17 cellular contexts compared by ENCODE assay signal in genomic region chr3:15682766-15683165, GRCh38.
A peak's percentile ranks its signal among the peaks of the same experiment; 100 is the strongest.
DNase-seq lines count a peak whose midpoint lies in the region; ATAC-seq and TF ChIP-seq lines count a peak whose summit lies in the region.
"Had no signal": no experiment of that assay in that cellular context is flagged by ENCODE, and none has a peak within 500 bp of the region (broad histone marks: within the 10 kb centered on the region; RNA-seq: fewer than 3 reads in every experiment).

No MANE protein-coding gene starts in this region.

- no peak overlapping the region for H2AFZ ChIP-seq in hepatocyte

- H3K4me1 ChIP-seq in hepatocyte (ENCODE audit: insufficient read depth), result peaks cover 16% of the 10 kb centered on the region
- peaks cover 19 to 20% of the 10 kb centered on the region in 2 donors for H3K4me1 ChIP-seq in thyroid gland

- intact Hi-C loops in thyroid gland (cut with DNase I), result no loop called here
- intact Hi-C loops in posterior vena cava (cut with DNase I), result no loop called here

- H3K4me2 ChIP-seq in hepatocyte, result peak overlapping the region; percentile 17
- H3K4me2 ChIP-seq: A549 had no signal

- H3K27ac Mint-ChIP-seq in T-helper 2 cell treated with Interferon-gamma antibody and Interleukin-4, amounts not matched to agents 5 μg/mL and 100 μg/mL, for 36 hours, result peak overlapping the region; percentile 20
- no peak overlapping the region for H3K27ac Mint-ChIP-seq in naive thymus-derived CD8-positive, alpha-beta T cell
- H3K27ac Mint-ChIP-seq: activated CD4-positive, alpha-beta memory T cell treated with anti-CD3 and anti-CD28 coated beads, Interleukin-2, amount 10 ng/mL, durations not matched to agents 7 days and 5 days; T-helper 17 cell had no signal

- H3K36me3 ChIP-seq in hepatocyte (replicated peaks; ENCODE audit: insufficient read depth, low read depth) (no peaks in the 10 kb centered on the region), thyroid gland (peaks cover 11 to 16% of the 10 kb centered on the region in 2 donors)

- no peaks in the 10 kb centered on the region for H3K27me3 ChIP-seq in hepatocyte
- H3K27me3 ChIP-seq in thyroid gland, result no peaks in the 10 kb centered on the region
- H3K27me3 ChIP-seq: esophagus muscularis mucosa, upper lobe of left lung had no signal

- TF ChIP-seq CTCF in hepatocyte (IDR thresholded peaks at IDR 0.05; ENCODE audit: poor library complexity), result no peak
- TF ChIP-seq CTCF in thyroid gland (IDR thresholded peaks at IDR 0.05), result no peak

- ATAC-seq in naive thymus-derived CD8-positive, alpha-beta T cell, result no peak
- ATAC-seq: A549, T-helper 17 cell had no signal

- H3K36me3 Mint-ChIP-seq in T-helper 2 cell treated with Interferon-gamma antibody and Interleukin-4, amounts not matched to agents 5 μg/mL and 100 μg/mL, for 36 hours (ENCODE audit: low read depth), result peaks cover 57% of the 10 kb centered on the region
- H3K36me3 Mint-ChIP-seq in naive thymus-derived CD8-positive, alpha-beta T cell, result peaks cover 5 to 66% (median 27%) of the 10 kb centered on the region in 3 donors

- H3K79me2 ChIP-seq in hepatocyte, result no peaks in the 10 kb centered on the region

- no peaks in the 10 kb centered on the region for H3K9me3 ChIP-seq in hepatocyte (ENCODE audit: low read depth)
- no peaks in the 10 kb centered on the region for H3K9me3 ChIP-seq in thyroid gland
- H3K9me3 ChIP-seq: A549, esophagus muscularis mucosa, upper lobe of left lung had no signal

- WGBS in hepatocyte (ENCODE audit: low lambda C conversion rate, missing lambda C conversion rate), result 54% methylated on average over 3 of the region's 3 CpGs
- WGBS in thyroid gland, 2 donors, result 41% methylated on average over 3 of the region's 3 CpGs

- H4K20me1 ChIP-seq in hepatocyte (ENCODE audit: insufficient read depth, poor library complexity, severe bottlenecking), result no peaks in the 10 kb centered on the region

- H3K4me1 Mint-ChIP-seq in T-helper 2 cell treated with Interferon-gamma antibody and Interleukin-4, amounts not matched to agents 5 μg/mL and 100 μg/mL, for 36 hours (ENCODE audit: low read depth), result peaks cover 32% of the 10 kb centered on the region
- H3K4me1 Mint-ChIP-seq in naive thymus-derived CD8-positive, alpha-beta T cell, result peaks cover 0 to 15% (median 1%) of the 10 kb centered on the region in 4 donors

- no peaks in the 10 kb centered on the region for H3K27me3 Mint-ChIP-seq in T-helper 2 cell treated with Interferon-gamma antibody and Interleukin-4, amounts not matched to agents 5 μg/mL and 100 μg/mL, for 36 hours (ENCODE audit: low read depth)
- no peaks in the 10 kb centered on the region for H3K27me3 Mint-ChIP-seq in naive thymus-derived CD8-positive, alpha-beta T cell
- H3K27me3 Mint-ChIP-seq: activated CD4-positive, alpha-beta memory T cell treated with anti-CD3 and anti-CD28 coated beads, Interleukin-2, amount 10 ng/mL, durations not matched to agents 7 days and 5 days; T-helper 17 cell had no signal

- no peak overlapping the region for H3K4me3 Mint-ChIP-seq in T-helper 2 cell treated with Interferon-gamma antibody and Interleukin-4, amounts not matched to agents 5 μg/mL and 100 μg/mL, for 36 hours
- no peak overlapping the region for H3K4me3 Mint-ChIP-seq in naive thymus-derived CD8-positive, alpha-beta T cell
- H3K4me3 Mint-ChIP-seq: activated CD4-positive, alpha-beta memory T cell treated with anti-CD3 and anti-CD28 coated beads, Interleukin-2, amount 10 ng/mL, durations not matched to agents 7 days and 5 days; T-helper 17 cell had no signal

- H3K4me3 ChIP-seq in hepatocyte, result no peak overlapping the region
- H3K4me3 ChIP-seq in thyroid gland (replicated peaks in 1 of 3), result no peak overlapping the region
- H3K4me3 ChIP-seq: A549, esophagus muscularis mucosa, upper lobe of left lung had no signal

- TF ChIP-seq POLR2A in thyroid gland (IDR thresholded peaks at IDR 0.05), result no peak

- H3K27ac ChIP-seq in hepatocyte (peak overlapping the region; percentile 18), thyroid gland (peak overlapping the region in 2 of 3 donors; percentile 36 to 55)
- H3K27ac ChIP-seq: A549, esophagus muscularis mucosa, upper lobe of left lung had no signal

- DNase-seq in T-helper 2 cell treated with Interferon-gamma antibody and Interleukin-4, amounts not matched to agents 5 μg/mL and 100 μg/mL, for 36 hours (ENCODE audit: low spot score), result no peak
- no peak for DNase-seq in T-helper 2 cell
- DNase-seq in SKM-1 (lab: John Stamatoyannopoulos, UW; ENCODE audit: unreplicated experiment), result peak; percentile 61
- DNase-seq in hepatocyte (ENCODE audit: low spot score), result no peak
- DNase-seq in thyroid gland, result no peak
- no peak for DNase-seq in HUDEP-2 (lab: John Stamatoyannopoulos, UW; ENCODE audit: unreplicated experiment in 76 of 76)
- DNase-seq in posterior vena cava (ENCODE audit: low spot score), result no peak
- no peak for DNase-seq in naive thymus-derived CD8-positive, alpha-beta T cell
- DNase-seq: activated CD4-positive, alpha-beta memory T cell treated with anti-CD3 and anti-CD28 coated beads, Interleukin-2, amount 10 ng/mL, durations not matched to agents 7 days and 5 days; activated gamma-delta T cell treated with Interleukin-2 at 50 U/mL for 16 hours; DMS153; NCI-H1694 treated with DMSO at 0.1 percent for 48 hours; small intestine; T-helper 17 cell; upper lobe of left lung had no signal

- H3K9me3 Mint-ChIP-seq in T-helper 2 cell treated with Interferon-gamma antibody and Interleukin-4, amounts not matched to agents 5 μg/mL and 100 μg/mL, for 36 hours, result no peaks in the 10 kb centered on the region
- no peaks in the 10 kb centered on the region for H3K9me3 Mint-ChIP-seq in naive thymus-derived CD8-positive, alpha-beta T cell
- H3K9me3 Mint-ChIP-seq: activated CD4-positive, alpha-beta memory T cell treated with anti-CD3 and anti-CD28 coated beads, Interleukin-2, amount 10 ng/mL, durations not matched to agents 7 days and 5 days had no signal

- no peaks in the 10 kb centered on the region for H3K9me2 ChIP-seq in hepatocyte (replicated peaks; ENCODE audit: insufficient read depth)

- POLR2A ChIA-PET in naive thymus-derived CD8-positive, alpha-beta T cell (lab: Charles Lee), result interaction anchor here (0.7 kb wide), 1 partner anchor 142 kb away, joined by 3 read pairs; no protein-coding TSS in a partner anchor
